ENCODE assay signal across 1 cellular context in genomic region chr5:172770675-172771438, GRCh38.
TF ChIP-seq lines count a peak whose summit lies in the region.

TSS of gene DUSP1 (minus strand) at chr5:172771195. CDS start at chr5:172770952, 243 bp downstream.

TF ChIP-seq in HepG2, 621 proteins besides CTCF, POLR2A, EP300 and RAD21 (continued from another document and continues in another):
- TF ChIP-seq SNAPC4 (CRISPR knock-in tag; IDR thresholded peaks at IDR 0.05), result 0 out of 2 replicates have a peak, but pooled peaks have one; percentile 36
- TF ChIP-seq ZNF160 (CRISPR knock-in tag; IDR thresholded peaks at IDR 0.05), result peak; percentile 14; the same call in 1 of the 2 replicates
- peak; percentile 76; the same call in 1 of the 2 replicates for TF ChIP-seq ZBTB43 (CRISPR knock-in tag; conservative IDR thresholded peaks at IDR 0.05)
- TF ChIP-seq ZNF33A (CRISPR knock-in tag; IDR thresholded peaks at IDR 0.05; ENCODE audit: borderline replicate concordance), result 0 out of 2 replicates have a peak, but pooled peaks have one; percentile 84
- TF ChIP-seq HNRNPK (IDR thresholded peaks at IDR 0.05; ENCODE audit: low read depth, low read length, poor library complexity, severe bottlenecking), result peak; percentile 30
- TF ChIP-seq ISL2 (CRISPR knock-in tag; IDR thresholded peaks at IDR 0.05), result peak; percentile 44; the same call in 1 of the 2 replicates
- TF ChIP-seq TSC22D2 (CRISPR knock-in tag; IDR thresholded peaks at IDR 0.05; ENCODE audit: borderline replicate concordance), result no peak
- peak; percentile 61; the same call in 1 of the 2 replicates for TF ChIP-seq ZNF580 (CRISPR knock-in tag; IDR thresholded peaks at IDR 0.05; ENCODE audit: borderline replicate concordance, low read depth)
- TF ChIP-seq ZNF343 (CRISPR knock-in tag; IDR thresholded peaks at IDR 0.05), result peak; percentile 54; the same call in 1 of the 2 replicates
- no peak; the same call in none of the 2 replicates for TF ChIP-seq TGIF2 (CRISPR knock-in tag; IDR thresholded peaks at IDR 0.05)
- TF ChIP-seq MTF1 (CRISPR knock-in tag; IDR thresholded peaks at IDR 0.05), result 0 out of 2 replicates have a peak, but pooled peaks have one; percentile 26
- TF ChIP-seq CENPX (CRISPR knock-in tag; IDR thresholded peaks at IDR 0.05), result no peak
- peak; percentile 44; the same call in 1 of the 2 replicates for TF ChIP-seq DMAP1 (CRISPR knock-in tag; IDR thresholded peaks at IDR 0.05)
- TF ChIP-seq ZNF446 (CRISPR knock-in tag; IDR thresholded peaks at IDR 0.05), result no peak
- no peak; the same call in 1 of the 2 replicates for TF ChIP-seq PRDM10 (CRISPR knock-in tag; IDR thresholded peaks at IDR 0.05; ENCODE audit: low read depth)
- no peak for TF ChIP-seq HMG20A (CRISPR knock-in tag; IDR thresholded peaks at IDR 0.05; ENCODE audit: borderline replicate concordance)
- 0 out of 2 replicates have a peak, but pooled peaks have one; percentile 71 for TF ChIP-seq MYC (CRISPR knock-in tag; IDR thresholded peaks at IDR 0.05; ENCODE audit: borderline replicate concordance)
- no peak for TF ChIP-seq ZMYM2 (CRISPR knock-in tag; IDR thresholded peaks at IDR 0.05)
- TF ChIP-seq ZNF329 (CRISPR knock-in tag; IDR thresholded peaks at IDR 0.05; ENCODE audit: low read depth), result peak; percentile 69; the same call in 1 of the 2 replicates
- no peak for TF ChIP-seq SCMH1 (CRISPR knock-in tag; IDR thresholded peaks at IDR 0.05; ENCODE audit: borderline replicate concordance)
- TF ChIP-seq ZFP1 (CRISPR knock-in tag; IDR thresholded peaks at IDR 0.05), result 0 out of 2 replicates have a peak, but pooled peaks have one; percentile 43
- TF ChIP-seq ZNF512B (CRISPR knock-in tag; IDR thresholded peaks at IDR 0.05; ENCODE audit: borderline replicate concordance), result peak; percentile 8; the same call in 1 of the 2 replicates
- TF ChIP-seq NFATC3 (CRISPR knock-in tag; IDR thresholded peaks at IDR 0.05), result 0 out of 2 replicates have a peak, but pooled peaks have one; percentile 75
- peak; percentile 40; the same call in 1 of the 2 replicates for TF ChIP-seq FOXO1 (CRISPR knock-in tag; IDR thresholded peaks at IDR 0.05)
- TF ChIP-seq MXD1 (CRISPR knock-in tag; IDR thresholded peaks at IDR 0.05), result peak; percentile 64; the same call in 1 of the 2 replicates
- TF ChIP-seq EZH2 (conservative IDR thresholded peaks at IDR 0.05; ENCODE audit: low read depth, low read length), result no peak
- peak; percentile 69; the same call in 1 of the 2 replicates for TF ChIP-seq MZF1 (CRISPR knock-in tag; IDR thresholded peaks at IDR 0.05; ENCODE audit: borderline replicate concordance)
- peak; percentile 17; the same call in 1 of the 2 replicates for TF ChIP-seq ZNF784 (CRISPR knock-in tag; IDR thresholded peaks at IDR 0.05; ENCODE audit: borderline replicate concordance)
- no peak for TF ChIP-seq SP1 (IDR thresholded peaks at IDR 0.05)
- peak; percentile 57 for TF ChIP-seq SP1 (CRISPR knock-in tag; IDR thresholded peaks at IDR 0.05)
- TF ChIP-seq ZNF850 (CRISPR knock-in tag; conservative IDR thresholded peaks at IDR 0.05), result 0 out of 2 replicates have a peak, but pooled peaks have one; percentile 51
- TF ChIP-seq POLR2AphosphoS5 (IDR thresholded peaks at IDR 0.05; ENCODE audit: low read depth, low read length), result peak; percentile 98
- 0 out of 2 replicates have a peak, but pooled peaks have one; percentile 46 for TF ChIP-seq TRAFD1 (CRISPR knock-in tag; IDR thresholded peaks at IDR 0.05; ENCODE audit: borderline replicate concordance)
- TF ChIP-seq ZFP91 (CRISPR knock-in tag; IDR thresholded peaks at IDR 0.05; ENCODE audit: borderline replicate concordance), result peak; percentile 66; the same call in 1 of the 2 replicates
- TF ChIP-seq ZNF883 (CRISPR knock-in tag; IDR thresholded peaks at IDR 0.05; ENCODE audit: not compliant biosample characterization), result peak; percentile 79
- 0 out of 2 replicates have a peak, but pooled peaks have one; percentile 90 for TF ChIP-seq PCBP1 (IDR thresholded peaks at IDR 0.05; ENCODE audit: borderline replicate concordance, low read depth, low read length)
- peak; percentile 73 for TF ChIP-seq JUND (CRISPR knock-in tag; IDR thresholded peaks at IDR 0.05)
- TF ChIP-seq ZNF3 (CRISPR knock-in tag; IDR thresholded peaks at IDR 0.05), result no peak
- peak; percentile 15; the same call in 1 of the 2 replicates for TF ChIP-seq ZNF567 (CRISPR knock-in tag; IDR thresholded peaks at IDR 0.05; ENCODE audit: borderline replicate concordance)
- no peak for TF ChIP-seq MIER2 (CRISPR knock-in tag; IDR thresholded peaks at IDR 0.05)
- TF ChIP-seq ZFP82 (CRISPR knock-in tag; IDR thresholded peaks at IDR 0.05; ENCODE audit: borderline replicate concordance), result peak; percentile 92
